Comparison of ENCODE assay signal across 18 cellular contexts in genomic region chr19:3981373-3981735, GRCh38. TPM values are rescaled to one million over a fixed set of nuclear protein-coding genes. Genes with fewer than 3 reads are reported as not detected.
DNase-seq lines count a peak whose midpoint lies in the region; ATAC-seq and TF ChIP-seq lines count a peak whose summit lies in the region.
"Had no signal": no experiment of that assay in that cellular context is flagged by ENCODE, and none has a peak within 500 bp of the region (broad histone marks: within the 10 kb centered on the region; RNA-seq: fewer than 3 reads in every experiment).

No MANE protein-coding gene starts in this region.

- H3K9me3 Mint-ChIP-seq in GM23338 = peaks cover 15% of the 10 kb centered on the region; the same call in 2 of the 3 replicates
- no peaks in the 10 kb centered on the region for H3K9me3 Mint-ChIP-seq in activated naive CD8-positive, alpha-beta T cell treated with anti-CD3 and anti-CD28 coated beads, Interleukin-2, amount 50 U/mL, for 24 hours
- H3K9me3 Mint-ChIP-seq in neural crest cell = no peaks in the 10 kb centered on the region
- H3K9me3 Mint-ChIP-seq: T-helper 2 cell treated with Interferon-gamma antibody and Interleukin-4, amounts not matched to agents 5 μg/mL and 100 μg/mL, for 36 hours had no signal

- H3K4me3 ChIP-seq in BE2C (ENCODE audit: low read depth, low read length) (peak overlapping the region; percentile 6; the same call in 1 of the 2 replicates), GM23338 (no peak overlapping the region)

- H3K36me3 Mint-ChIP-seq in GM23338 (ENCODE audit: low read depth) = peaks cover 89% of the 10 kb centered on the region
- H3K36me3 Mint-ChIP-seq in activated naive CD8-positive, alpha-beta T cell treated with anti-CD3 and anti-CD28 coated beads, Interleukin-2, amount 50 U/mL, for 24 hours (ENCODE audit: low read depth) = peaks cover 82% of the 10 kb centered on the region
- H3K36me3 Mint-ChIP-seq in neural crest cell (ENCODE audit: low read depth) = peaks cover 35% of the 10 kb centered on the region

- TF ChIP-seq CTCF in BE2C (IDR thresholded peaks at IDR 0.05; ENCODE audit: low read depth, low read length) = no peak
- TF ChIP-seq CTCF in GM23338 (conservative IDR thresholded peaks at IDR 0.05; ENCODE audit: low read depth in 2 of 2) = no peak
- no peak for TF ChIP-seq CTCF in neural crest cell (conservative IDR thresholded peaks at IDR 0.05)

- no peak for ATAC-seq in GM23338
- ATAC-seq in activated naive CD8-positive, alpha-beta T cell treated with anti-CD3 and anti-CD28 coated beads, Interleukin-2, amount 50 U/mL, for 24 hours = no peak
- no peak for ATAC-seq in GM18858 (IDR thresholded peaks at IDR 0.05; ENCODE audit: unreplicated experiment)
- no peak for ATAC-seq in GM19351 (IDR thresholded peaks at IDR 0.05; ENCODE audit: unreplicated experiment)
- ATAC-seq in HG03342 (IDR thresholded peaks at IDR 0.05; ENCODE audit: unreplicated experiment) = no peak

- peaks cover 72% of the 10 kb centered on the region for H4K20me1 ChIP-seq in GM23338 (replicated peaks; ENCODE audit: insufficient read depth)

- H2AFZ ChIP-seq in GM23338 = no peak overlapping the region

- H3K36me3 ChIP-seq in BE2C (peaks cover 88% of the 10 kb centered on the region), GM23338 (ENCODE audit: insufficient read depth) (peaks cover 76% of the 10 kb centered on the region)

- H3K27me3 ChIP-seq in BE2C = no peaks in the 10 kb centered on the region
- H3K27me3 ChIP-seq in GM23338 (ENCODE audit: insufficient read depth) = peaks cover 7% of the 10 kb centered on the region; the same call in 1 of the 2 replicates

- DNase-seq in BE2C (no peak), GM23338 (ENCODE audit: low spot score) (no peak), neural crest cell (ENCODE audit: low read depth, low spot score) (no peak), putamen (ENCODE audit: low spot score) (no peak)
- DNase-seq in activated naive CD8-positive, alpha-beta T cell treated with anti-CD3 and anti-CD28 coated beads, Interleukin-2, amount 50 U/mL, for 24 hours = no peak
- DNase-seq: KBM-7, NCI-H146 had no signal

- peak overlapping the region; percentile 85 for H3K27ac ChIP-seq in GM23338 (ENCODE audit: low read depth)

- H3F3A ChIP-seq in GM23338 (replicated peaks; ENCODE audit: low read depth) = peaks cover 87% of the 10 kb centered on the region

- peaks cover 29% of the 10 kb centered on the region for H3K4me1 ChIP-seq in BE2C
- H3K4me1 ChIP-seq in GM23338 (ENCODE audit: insufficient read depth) = peaks cover 17% of the 10 kb centered on the region

- H3K4me2 ChIP-seq in GM23338 = no peak overlapping the region

- H3K4me1 Mint-ChIP-seq in GM23338 (peaks cover 32% of the 10 kb centered on the region), neural crest cell (peaks cover 36% of the 10 kb centered on the region)
- peaks cover 61% of the 10 kb centered on the region for H3K4me1 Mint-ChIP-seq in activated naive CD8-positive, alpha-beta T cell treated with anti-CD3 and anti-CD28 coated beads, Interleukin-2, amount 50 U/mL, for 24 hours

- peaks cover 44% of the 10 kb centered on the region for H3K27me3 Mint-ChIP-seq in GM23338 (ENCODE audit: insufficient read depth, low read depth, poor library complexity)
- H3K27me3 Mint-ChIP-seq in activated naive CD8-positive, alpha-beta T cell treated with anti-CD3 and anti-CD28 coated beads, Interleukin-2, amount 50 U/mL, for 24 hours = peaks cover 1% of the 10 kb centered on the region
- H3K27me3 Mint-ChIP-seq in neural crest cell (ENCODE audit: low read depth) = peaks cover 23% of the 10 kb centered on the region

- H3K9me2 ChIP-seq in GM23338 (ENCODE audit: insufficient read depth) = no peaks in the 10 kb centered on the region

- H3K9me3 ChIP-seq in BE2C = no peaks in the 10 kb centered on the region

- H3K27ac Mint-ChIP-seq in GM23338 (peak overlapping the region; percentile 80; the same call in 1 of the 2 replicates), neural crest cell (ENCODE audit: unreplicated experiment) (no peak overlapping the region)
- H3K27ac Mint-ChIP-seq in activated naive CD8-positive, alpha-beta T cell treated with anti-CD3 and anti-CD28 coated beads, Interleukin-2, amount 50 U/mL, for 24 hours = peak overlapping the region; percentile 98
- H3K27ac Mint-ChIP-seq: T-helper 2 cell treated with Interferon-gamma antibody and Interleukin-4, amounts not matched to agents 5 μg/mL and 100 μg/mL, for 36 hours had no signal

- H3K79me2 ChIP-seq in GM23338 (replicated peaks; ENCODE audit: insufficient read depth) = peaks cover 76% of the 10 kb centered on the region

- H3K4me3 Mint-ChIP-seq in GM23338 = peak overlapping the region; percentile 49; the same call in 2 of the 3 replicates
- peak overlapping the region; percentile 98 for H3K4me3 Mint-ChIP-seq in activated naive CD8-positive, alpha-beta T cell treated with anti-CD3 and anti-CD28 coated beads, Interleukin-2, amount 50 U/mL, for 24 hours
- H3K4me3 Mint-ChIP-seq in neural crest cell = peak overlapping the region; percentile 76
- H3K4me3 Mint-ChIP-seq: CD14-positive monocyte; T-helper 2 cell treated with Interferon-gamma antibody and Interleukin-4, amounts not matched to agents 5 μg/mL and 100 μg/mL, for 36 hours had no signal

TF ChIP-seq in GM23338, 12 proteins besides CTCF, POLR2A, EP300 and RAD21:
- TF ChIP-seq ETS1 (IDR thresholded peaks at IDR 0.05) (no peak), EZH2phosphoT487 (IDR thresholded peaks at IDR 0.05; ENCODE audit: unreplicated experiment) (no peak)

RNA-seq across cellular contexts. Expression of gene EEF2, which starts 3.9 kb away (rescaled TPM):
- 3,076 TPM for polyA plus RNA-seq in BE2C (2012; ENCODE audit: insufficient read depth, insufficient read length, low read depth)
- 2,892 and 2,987 TPM in 2 replicates for total RNA-seq in GM23338 (2014; rRNA removed; shearing (Covaris generic))
- 772 and 1,028 TPM in 2 replicates for polyA plus RNA-seq in GM23338 (2016; fragmentation: Nextera tagmentation; extraction: Ambion mirVana)
- total RNA-seq in neural crest cell = 2,663 and 2,725 TPM in 2 replicates

RNA-seq across cellular contexts. Expression of gene DAPK3, which starts 10.5 kb away (rescaled TPM):
- polyA plus RNA-seq in BE2C (2012; ENCODE audit: insufficient read depth, insufficient read length, low read depth) = 134 TPM
- 95.6 and 105 TPM in 2 replicates for total RNA-seq in GM23338 (2014; rRNA removed; shearing (Covaris generic))
- 30.7 and 32.1 TPM in 2 replicates for polyA plus RNA-seq in GM23338 (2016; fragmentation: Nextera tagmentation; extraction: Ambion mirVana)
- 61.8 and 63.1 TPM in 2 replicates for total RNA-seq in neural crest cell

RNA-seq across cellular contexts. Expression of gene PIAS4, which starts 26.2 kb away (rescaled TPM):
- 105 TPM for polyA plus RNA-seq in BE2C (2012; ENCODE audit: insufficient read depth, insufficient read length, low read depth)
- 34.1 and 48.4 TPM in 2 replicates for total RNA-seq in GM23338 (2014; rRNA removed; shearing (Covaris generic))
- polyA plus RNA-seq in GM23338 (2016; fragmentation: Nextera tagmentation; extraction: Ambion mirVana) = 17.0 and 20.0 TPM in 2 replicates
- total RNA-seq in neural crest cell = 49.6 and 58.8 TPM in 2 replicates

RNA-seq across cellular contexts. Expression of gene NMRK2, which starts 48.5 kb away (rescaled TPM):
- not detected for polyA plus RNA-seq in BE2C (2012; ENCODE audit: insufficient read depth, insufficient read length, low read depth)
- total RNA-seq in GM23338 (2014; rRNA removed; shearing (Covaris generic)) = 55.9 and 57.3 TPM in 2 replicates
- 65.3 and 69.3 TPM in 2 replicates for polyA plus RNA-seq in GM23338 (2016; fragmentation: Nextera tagmentation; extraction: Ambion mirVana)
- total RNA-seq in neural crest cell = not detected in 2 replicates
- total RNA-seq: activated CD8-positive, alpha-beta memory T cell treated with anti-CD3 and anti-CD28 coated beads for 36 hours; dermis microvascular lymphatic vessel endothelial cell; fibroblast of villous mesenchyme; mucosa of gallbladder; NCI-H460; renal cortical epithelial cell had no signal
- polyA plus RNA-seq: CD14-positive monocyte had no signal
